37 cellular contexts compared by ENCODE assay signal in the genomic region with DNA sequence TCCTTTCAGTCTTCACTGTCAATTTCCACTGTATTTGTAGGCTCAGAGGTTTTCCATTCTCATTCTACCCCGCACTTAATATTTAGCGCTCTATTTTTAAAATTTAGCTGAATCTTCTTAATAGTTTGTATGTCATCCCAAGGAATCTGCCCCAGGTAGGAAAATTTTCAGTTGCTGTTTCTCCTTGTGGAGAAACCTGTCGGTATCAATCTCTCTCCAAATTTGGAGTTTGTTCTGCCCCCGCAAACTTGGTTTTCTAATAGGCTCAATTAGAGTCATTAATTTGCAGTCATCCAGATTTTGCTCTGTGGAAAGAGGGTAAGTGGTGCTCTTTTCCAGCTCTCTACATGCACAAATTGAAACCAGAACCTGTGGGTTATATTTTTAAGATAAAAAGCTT.
DNase-seq lines count a peak whose midpoint lies in the region; ATAC-seq, FAIRE-seq and TF ChIP-seq lines count a peak whose summit lies in the region.
"Had no signal": no experiment of that assay in that cellular context is flagged by ENCODE, and none has a peak within 500 bp of the region (broad histone marks: within the 10 kb centered on the region; RNA-seq: fewer than 3 reads in every experiment).

No MANE protein-coding gene starts in this region.

- no peak for TF ChIP-seq RAD21 in H1 (IDR thresholded peaks at IDR 0.05 in 1 of 2, conservative IDR thresholded peaks at IDR 0.05 in 1 of 2; ENCODE audit: low read depth in 2 of 2, low read length in 2 of 2)

- no peak overlapping the region for H3K4ac ChIP-seq in H1 (replicated peaks; ENCODE audit: insufficient read length, low read depth, low read length)

- H3K79me1 ChIP-seq in H1 (ENCODE audit: low read depth, low read length): no peaks in the 10 kb centered on the region

- CTCF ChIA-PET in H1 (lab: Charles Lee; ENCODE audit: partially characterized antibody): interaction anchor here (0.5 to 1.4 kb wide), 2 partner anchors 27 to 57 kb away, joined by 3 to 7 read pairs; no protein-coding TSS in a partner anchor
- CTCF ChIA-PET in HEK293T (lab: Yijun Ruan, JAX): no interaction called here

- TF ChIP-seq EP300 in H1 (IDR thresholded peaks at IDR 0.05; ENCODE audit: borderline replicate concordance in 1 of 2, low read depth in 2 of 2, low read length in 2 of 2): no peak

- H2BK5ac ChIP-seq in H1 (ENCODE audit: low read depth, low read length): no peak overlapping the region

- no peaks in the 10 kb centered on the region for H4K20me1 ChIP-seq in GM23338 (replicated peaks; ENCODE audit: insufficient read depth)
- H4K20me1 ChIP-seq in H1 (replicated peaks in 1 of 2; ENCODE audit: control insufficient read depth in 1 of 2, insufficient read depth in 2 of 2, low read length in 2 of 2): no peaks in the 10 kb centered on the region
- no peaks in the 10 kb centered on the region for H4K20me1 ChIP-seq in Karpas-422 (ENCODE audit: insufficient read depth, low read depth, low read length)
- H4K20me1 ChIP-seq: BLaER1; BLaER1 treated with 17β-estradiol and CSF1 and Interleukin-3, amounts not matched to agents 10 nM and 100 nM had no signal

- no peak overlapping the region for H2BK15ac ChIP-seq in H1 (ENCODE audit: low read length)

- no peak for TF ChIP-seq POLR2A in H1 (IDR thresholded peaks at IDR 0.05; ENCODE audit: control extremely low read depth in 1 of 2, low read depth in 2 of 2, low read length in 2 of 2)

- no peaks in the 10 kb centered on the region for H3K27me3 Mint-ChIP-seq in GM23338 (ENCODE audit: insufficient read depth, low read depth, poor library complexity)
- H3K27me3 Mint-ChIP-seq: CD4-positive, alpha-beta memory T cell; CD4-positive, alpha-beta T cell; CD4-positive, CD25-positive, alpha-beta regulatory T cell had no signal

- no peaks in the 10 kb centered on the region for H3K36me3 Mint-ChIP-seq in GM23338 (ENCODE audit: low read depth)
- H3K36me3 Mint-ChIP-seq: CD14-positive monocyte had no signal

- no peak overlapping the region for H3K56ac ChIP-seq in H1 (replicated peaks; ENCODE audit: insufficient read length, low read depth, low read length)

- peak overlapping the region; percentile 64; the same call in 1 of the 2 replicates for H2AFZ ChIP-seq in GM23338
- 0 out of 2 replicates have a peak overlapping the region, but pooled peaks have one; percentile 33 for H2AFZ ChIP-seq in H1 (ENCODE audit: low read length)
- no peak overlapping the region for H2AFZ ChIP-seq in Karpas-422 (ENCODE audit: low read length)

- H3K4me3 Mint-ChIP-seq in GM23338: no peak overlapping the region
- H3K4me3 Mint-ChIP-seq: B cell; CD14-positive monocyte; CD4-positive, alpha-beta memory T cell; CD4-positive, alpha-beta T cell; CD4-positive, CD25-positive, alpha-beta regulatory T cell; CD8-positive, alpha-beta memory T cell; CD8-positive, alpha-beta T cell had no signal

- H4K5ac ChIP-seq in H1 (ENCODE audit: insufficient read length, low read depth, low read length): no peak overlapping the region

- H3K27ac ChIP-seq in GM23338 (ENCODE audit: low read depth) (no peak overlapping the region), caudate nucleus (ENCODE audit: low read depth, low read length) (peak overlapping the region; percentile 11), H1 (ENCODE audit: low read depth, low read length) (no peak overlapping the region), Karpas-422 (ENCODE audit: low read length) (no peak overlapping the region)
- H3K27ac ChIP-seq: 22Rv1; A549; BLaER1; BLaER1 treated with 17β-estradiol and CSF1 and Interleukin-3, amounts not matched to agents 10 nM and 100 nM; C4-2B had no signal

- H4K8ac ChIP-seq in H1 (ENCODE audit: extremely low read depth, insufficient read depth, low read length): no peak overlapping the region

- no peaks in the 10 kb centered on the region; the same call in 1 of the 3 replicates for H3K4me1 Mint-ChIP-seq in GM23338
- H3K4me1 Mint-ChIP-seq: B cell; CD14-positive monocyte; CD4-positive, alpha-beta memory T cell; CD4-positive, CD25-positive, alpha-beta regulatory T cell had no signal

- H3K23ac ChIP-seq in H1 (ENCODE audit: insufficient read length): no peak overlapping the region

- H3K9ac ChIP-seq in H1 (replicated peaks in 1 of 4; ENCODE audit: extremely low read depth in 1 of 4, low read depth in 3 of 4, low read length in 3 of 4): no peak overlapping the region
- no peak overlapping the region for H3K9ac ChIP-seq in Karpas-422 (ENCODE audit: low read length)
- H3K9ac ChIP-seq: BLaER1; BLaER1 treated with 17β-estradiol and CSF1 and Interleukin-3, amounts not matched to agents 10 nM and 100 nM had no signal

- H3K4me2 ChIP-seq in GM23338 (no peak overlapping the region), H1 (ENCODE audit: insufficient read depth in 1 of 2, low read depth in 2 of 2, low read length in 2 of 2) (no peak overlapping the region), Karpas-422 (ENCODE audit: low read depth, low read length, poor library complexity, severe bottlenecking) (no peak overlapping the region)
- H3K4me2 ChIP-seq: A549; BLaER1; BLaER1 treated with 17β-estradiol and CSF1 and Interleukin-3, amounts not matched to agents 10 nM and 100 nM had no signal

- DNase-seq in GM23338 (ENCODE audit: low spot score) (no peak), caudate nucleus (lab: John Stamatoyannopoulos, UW) (peak in 6 of 61 donors; percentile 1 to 31 (median 20)), H1 (ENCODE audit: low read depth in 1 of 2, low spot score in 2 of 2) (no peak), putamen (ENCODE audit: low spot score) (peak; percentile 65), middle frontal gyrus (ENCODE audit: extremely low spot score, low spot score) (no peak), HEK293T (ENCODE audit: extremely low spot score) (no peak), Karpas-422 (no peak)
- DNase-seq in central memory CD4-positive, alpha-beta T cell: no peak
- DNase-seq: 8988T; ACHN; AML-193; BE2C; C1 segment of cervical spinal cord; Caco-2; Calu3; CD4-positive, alpha-beta T cell; CD4-positive, CD25-positive, alpha-beta regulatory T cell; CD8-positive, alpha-beta memory T cell; CD8-positive, alpha-beta T cell; COR-L47; DMS 273 treated with DMSO at 0.1 percent for 48 hours; DMS153; DMS53; DMS79; DMS79 treated with DMSO at 0.1 percent for 48 hours; DND-41; EL had no signal

- POLR2A ChIA-PET in H1 (lab: Charles Lee; ENCODE audit: partially characterized antibody): interaction anchor here (1.5 kb wide), 1 partner anchor 217 kb away, joined by 3 read pairs; no protein-coding TSS in a partner anchor
- POLR2A ChIA-PET in HEK293T (lab: Yijun Ruan, JAX): no interaction called here

- no peak overlapping the region for H4K91ac ChIP-seq in H1 (replicated peaks; ENCODE audit: insufficient read length, low read length)

- no peaks in the 10 kb centered on the region for H3K23me2 ChIP-seq in H1 (ENCODE audit: low read depth, low read length)

- TF ChIP-seq CTCF in GM23338 (conservative IDR thresholded peaks at IDR 0.05; ENCODE audit: low read depth in 2 of 2): no peak
- no peak for TF ChIP-seq CTCF in H1 (IDR thresholded peaks at IDR 0.05; ENCODE audit: control extremely low read depth in 1 of 3, insufficient read depth in 1 of 3, low read depth in 1 of 3, low read length in 3 of 3)

- no peak overlapping the region for H2BK20ac ChIP-seq in H1 (ENCODE audit: low read length)

- H2AK5ac ChIP-seq in H1 (ENCODE audit: low read depth, low read length): no peak overlapping the region

- no peaks in the 10 kb centered on the region for H3K27me3 ChIP-seq in GM23338 (ENCODE audit: insufficient read depth)
- no peaks in the 10 kb centered on the region for H3K27me3 ChIP-seq in H1 (replicated peaks in 1 of 4; ENCODE audit: control insufficient read depth in 3 of 4, extremely low read depth in 1 of 4, insufficient read depth in 3 of 4, low read length in 3 of 4)
- H3K27me3 ChIP-seq in Karpas-422 (ENCODE audit: low read length): no peaks in the 10 kb centered on the region
- H3K27me3 ChIP-seq: BE2C; BLaER1; BLaER1 treated with 17β-estradiol and CSF1 and Interleukin-3, amounts not matched to agents 10 nM and 100 nM had no signal

- no peaks in the 10 kb centered on the region for H3F3A ChIP-seq in GM23338 (replicated peaks; ENCODE audit: low read depth)

- H3K4me1 ChIP-seq in GM23338 (ENCODE audit: insufficient read depth) (no peaks in the 10 kb centered on the region), H1 (replicated peaks in 1 of 4; ENCODE audit: control insufficient read depth in 3 of 4, insufficient read depth in 4 of 4, low read length in 3 of 4) (no peaks in the 10 kb centered on the region), Karpas-422 (ENCODE audit: low read length) (no peaks in the 10 kb centered on the region)
- H3K4me1 ChIP-seq: A549; BE2C; BLaER1; BLaER1 treated with 17β-estradiol and CSF1 and Interleukin-3, amounts not matched to agents 10 nM and 100 nM; Caco-2 had no signal

- H3K79me2 ChIP-seq in GM23338 (replicated peaks; ENCODE audit: insufficient read depth) (no peaks in the 10 kb centered on the region), H1 (ENCODE audit: control insufficient read depth in 1 of 2, insufficient read depth in 2 of 2, low read length in 2 of 2) (no peaks in the 10 kb centered on the region), Karpas-422 (ENCODE audit: low read length) (no peaks in the 10 kb centered on the region)

- no peaks in the 10 kb centered on the region for H3K9me3 Mint-ChIP-seq in GM23338

- H3K4me3 ChIP-seq in GM23338: no peak overlapping the region
- H3K4me3 ChIP-seq in H1 (ENCODE audit: extremely low read depth in 1 of 4, insufficient read depth in 2 of 4, low read depth in 3 of 4, low read length in 4 of 4): no peak overlapping the region
- H3K4me3 ChIP-seq in Karpas-422 (ENCODE audit: low read length): no peak overlapping the region
- H3K4me3 ChIP-seq: A549; BLaER1; BLaER1 treated with 17β-estradiol and CSF1 and Interleukin-3, amounts not matched to agents 10 nM and 100 nM had no signal

- ATAC-seq in GM23338: no peak
- ATAC-seq: A549; CD8-positive, alpha-beta T cell had no signal

- H2BK120ac ChIP-seq in H1 (replicated peaks; ENCODE audit: low read depth, low read length): no peak overlapping the region

- no peak for FAIRE-seq in H1 (lab: Jason Lieb, UNC)
- FAIRE-seq: A204.1, A549, D721Med had no signal

- H3K9me3 ChIP-seq in H1 (ENCODE audit: insufficient read depth in 2 of 2, low read depth in 1 of 2, low read length in 1 of 2) (no peaks in the 10 kb centered on the region; a peak in 1 of 4 replicates), Karpas-422 (ENCODE audit: low read length) (no peaks in the 10 kb centered on the region)
- H3K9me3 ChIP-seq: A549, BE2C had no signal

- H3K9me2 ChIP-seq in GM23338 (ENCODE audit: insufficient read depth) (0 out of 2 replicates have a peak, but pooled peaks cover 4% of the 10 kb centered on the region), Karpas-422 (replicated peaks; ENCODE audit: insufficient read depth, low read length) (no peaks in the 10 kb centered on the region)

- no peaks in the 10 kb centered on the region for H3K36me3 ChIP-seq in GM23338 (ENCODE audit: insufficient read depth)
- no peaks in the 10 kb centered on the region for H3K36me3 ChIP-seq in H1 (ENCODE audit: control insufficient read depth in 2 of 4, insufficient read depth in 4 of 4, low read length in 3 of 4)
- no peaks in the 10 kb centered on the region for H3K36me3 ChIP-seq in Karpas-422 (ENCODE audit: insufficient read depth, low read length)
- H3K36me3 ChIP-seq: BE2C, BLaER1 had no signal

- H2BK12ac ChIP-seq in H1 (ENCODE audit: low read depth, low read length): no peak overlapping the region

- WGBS in H1 (ENCODE audit: extremely low coverage in 1 of 2, insufficient coverage in 1 of 2, insufficient read length in 1 of 2, insufficient replicate concordance in 2 of 2, low coverage in 1 of 2, low lambda C conversion rate in 2 of 2, missing lambda C conversion rate in 1 of 2), 2 experiments: 92% methylated on average over 4 of the region's 4 CpGs; no CpG with 5 or more reads in 1 of the 2 experiments

- no peak overlapping the region for H3K18ac ChIP-seq in H1 (ENCODE audit: extremely low read depth, low read length)

- H3K27ac Mint-ChIP-seq in GM23338: no peak overlapping the region
- H3K27ac Mint-ChIP-seq: B cell; CD4-positive, alpha-beta memory T cell; CD4-positive, alpha-beta T cell; CD4-positive, CD25-positive, alpha-beta regulatory T cell; CD8-positive, alpha-beta memory T cell; CD8-positive, alpha-beta T cell had no signal

- no peak overlapping the region for H3K14ac ChIP-seq in H1 (ENCODE audit: insufficient read length)
